ENCODE assay signal across 12 cellular contexts in genomic region chr12:42056130-42056529, GRCh38.
DNase-seq lines count a peak whose midpoint lies in the region; ATAC-seq and TF ChIP-seq lines count a peak whose summit lies in the region.
"Had no signal": no experiment of that assay in that cellular context is flagged by ENCODE, and none has a peak within 500 bp of the region (broad histone marks: within the 10 kb centered on the region; RNA-seq: fewer than 3 reads in every experiment).

No MANE protein-coding gene starts in this region.

- no peaks in the 10 kb centered on the region for H3K79me2 ChIP-seq in DOHH2 (ENCODE audit: control insufficient read depth, low read length)

- intact Hi-C loops in right cardiac atrium (cut with DNase I) = no loop called here

- peak overlapping the region; percentile 17; the same call in 1 of the 2 replicates for H3K4me2 ChIP-seq in DOHH2 (ENCODE audit: low read length)

- WGBS in right cardiac atrium = 85% methylated on average over 3 of the region's 3 CpGs
- 80% methylated on average over 3 of the region's 3 CpGs for WGBS in suprapubic skin

- H3K9me2 ChIP-seq in DOHH2 (replicated peaks; ENCODE audit: control insufficient read depth, low read length) = no peaks in the 10 kb centered on the region

- H3K27me3 ChIP-seq in DOHH2 (ENCODE audit: control insufficient read depth, low read length) (peaks cover under 1% of the 10 kb centered on the region; the same call in 1 of the 2 replicates), right cardiac atrium (ENCODE audit: control insufficient read depth, insufficient read depth) (no peaks in the 10 kb centered on the region), suprapubic skin (no peaks in the 10 kb centered on the region)
- H3K27me3 ChIP-seq: foreskin keratinocyte had no signal

- no peak overlapping the region for H3K27ac ChIP-seq in DOHH2 (ENCODE audit: low read depth, low read length)
- H3K27ac ChIP-seq in right cardiac atrium (ENCODE audit: low read length) = no peak overlapping the region
- H3K27ac ChIP-seq in suprapubic skin = no peak overlapping the region
- H3K27ac ChIP-seq: foreskin keratinocyte had no signal

- no peaks in the 10 kb centered on the region for H3F3A ChIP-seq in DOHH2 (ENCODE audit: control insufficient read depth, insufficient read depth)

- no peaks in the 10 kb centered on the region for H3K9me3 ChIP-seq in DOHH2 (ENCODE audit: control insufficient read depth, insufficient read depth, low read length)
- no peaks in the 10 kb centered on the region for H3K9me3 ChIP-seq in right cardiac atrium (ENCODE audit: control insufficient read depth, low read length)
- no peaks in the 10 kb centered on the region for H3K9me3 ChIP-seq in suprapubic skin

- H3K4me1 ChIP-seq in DOHH2 (ENCODE audit: control insufficient read depth, low read length) (peaks cover 9% of the 10 kb centered on the region), right cardiac atrium (ENCODE audit: control insufficient read depth, insufficient read depth, low read length) (no peaks in the 10 kb centered on the region), suprapubic skin (no peaks in the 10 kb centered on the region)
- H3K4me1 ChIP-seq: foreskin keratinocyte had no signal

- no peak for TF ChIP-seq POLR2A in suprapubic skin (IDR thresholded peaks at IDR 0.05)

- TF ChIP-seq EP300 in suprapubic skin (IDR thresholded peaks at IDR 0.05) = no peak

- DNase-seq in SIG-M5 (lab: John Stamatoyannopoulos, UW) = peak; percentile 93
- no peak for DNase-seq in NCI-H2029 treated with DMSO at 0.1 percent for 48 hours (lab: John Stamatoyannopoulos, UW)
- DNase-seq in right cardiac atrium = no peak
- DNase-seq in NCI-H2227 treated with DMSO at 0.1 percent for 48 hours (lab: John Stamatoyannopoulos, UW) = no peak
- no peak for DNase-seq in suprapubic skin (ENCODE audit: low spot score in 2 of 2)
- DNase-seq: activated CD4-positive, alpha-beta memory T cell treated with anti-CD3 and anti-CD28 coated beads, Interleukin-2, amount 10 ng/mL, durations not matched to agents 7 days and 5 days; foreskin keratinocyte; stimulated activated CD4-positive, alpha-beta T cell treated with anti-CD3 and anti-CD28 coated beads, Interleukin-4, amount 100 ng/mL, for 24 hours; trophoblast cell had no signal

- H3K4me3 ChIP-seq in DOHH2 (ENCODE audit: low read length) (0 out of 2 replicates have a peak overlapping the region, but pooled peaks have one; percentile 7), right cardiac atrium (ENCODE audit: low read length) (no peak overlapping the region), suprapubic skin (no peak overlapping the region)

- H4K20me1 ChIP-seq in DOHH2 (ENCODE audit: control insufficient read depth, insufficient read depth, low read depth, low read length) = no peaks in the 10 kb centered on the region

- no peak for TF ChIP-seq CTCF in DOHH2 (IDR thresholded peaks at IDR 0.05; ENCODE audit: low read depth, low read length, poor library complexity, severe bottlenecking)
- no peak for TF ChIP-seq CTCF in suprapubic skin (IDR thresholded peaks at IDR 0.05)

- ATAC-seq in GM19455 (IDR thresholded peaks at IDR 0.05; ENCODE audit: unreplicated experiment) (peak; percentile 73), HG03060 (IDR thresholded peaks at IDR 0.05; ENCODE audit: low read depth, unreplicated experiment) (peak; percentile 75), right cardiac atrium (no peak)
- ATAC-seq: foreskin keratinocyte had no signal

- H3K36me3 ChIP-seq in DOHH2 (ENCODE audit: control insufficient read depth, low read length) (no peaks in the 10 kb centered on the region), suprapubic skin (no peaks in the 10 kb centered on the region)

Comparison
In these comparisons a context has a peak if more than half of its experiments do, and no peak if none do; other contexts are left out.
1. ATAC-seq: peak in GM19455 (single experiment) and HG03060 (single experiment); none in right cardiac atrium (0 of 2).